Comparison of ENCODE assay signal across 15 cellular contexts in genomic region chr11:116725434-116726221, GRCh38. TPM values are rescaled to one million over a fixed set of nuclear protein-coding genes. Genes with fewer than 3 reads are reported as not detected.
DNase-seq lines count a peak whose midpoint lies in the region; ATAC-seq and TF ChIP-seq lines count a peak whose summit lies in the region.
"Had no signal": no experiment of that assay in that cellular context is flagged by ENCODE, and none has a peak within 500 bp of the region (broad histone marks: within the 10 kb centered on the region; RNA-seq: fewer than 3 reads in every experiment).

No MANE protein-coding gene starts in this region.

- intact Hi-C loops in body of pancreas (cut with DNase I): no loop called here

- peak; percentile 63 for ATAC-seq in GM23338
- no peak for ATAC-seq in body of pancreas
- ATAC-seq: GM12878, left colon had no signal

- peaks cover 1% of the 10 kb centered on the region for H3K27me3 Mint-ChIP-seq in GM23338 (ENCODE audit: insufficient read depth, low read depth, poor library complexity)
- H3K27me3 Mint-ChIP-seq: brain had no signal

- H3K27ac Mint-ChIP-seq in GM23338: no peak overlapping the region

- TF ChIP-seq POLR2A in body of pancreas (IDR thresholded peaks at IDR 0.05): no peak

- no peaks in the 10 kb centered on the region for H3K9me2 ChIP-seq in GM23338 (ENCODE audit: insufficient read depth)

- H3K36me3 Mint-ChIP-seq in GM23338 (ENCODE audit: low read depth): no peaks in the 10 kb centered on the region
- H3K36me3 Mint-ChIP-seq: brain had no signal

- H3K9me3 ChIP-seq in body of pancreas (no peaks in the 10 kb centered on the region), skeletal muscle satellite cell (replicated peaks; ENCODE audit: low read length) (no peaks in the 10 kb centered on the region)
- H3K9me3 ChIP-seq: esophagus muscularis mucosa, HAP-1, upper lobe of left lung had no signal

- no peak overlapping the region for H3K4me3 Mint-ChIP-seq in GM23338
- H3K4me3 Mint-ChIP-seq: brain had no signal

- H4K20me1 ChIP-seq in GM23338 (replicated peaks; ENCODE audit: insufficient read depth): no peaks in the 10 kb centered on the region

- no peaks in the 10 kb centered on the region; the same call in 2 of the 3 replicates for H3K9me3 Mint-ChIP-seq in GM23338
- H3K9me3 Mint-ChIP-seq: brain had no signal

- no peak overlapping the region for H3K27ac ChIP-seq in GM23338 (ENCODE audit: low read depth)
- H3K27ac ChIP-seq in body of pancreas: no peak overlapping the region
- peak overlapping the region; percentile 64 for H3K27ac ChIP-seq in layer of hippocampus (ENCODE audit: low read depth, low read length)
- H3K27ac ChIP-seq: esophagus muscularis mucosa, upper lobe of left lung had no signal

- H3K27me3 ChIP-seq in GM23338 (ENCODE audit: insufficient read depth) (no peaks in the 10 kb centered on the region), body of pancreas (no peaks in the 10 kb centered on the region), layer of hippocampus (ENCODE audit: control insufficient read depth, insufficient read depth, low read length) (no peaks in the 10 kb centered on the region), skeletal muscle satellite cell (ENCODE audit: control insufficient read depth, insufficient read depth, low read length) (peaks cover 23% of the 10 kb centered on the region)
- H3K27me3 ChIP-seq: upper lobe of left lung had no signal

- 0 out of 2 replicates have a peak, but pooled peaks cover 2% of the 10 kb centered on the region for H3F3A ChIP-seq in GM23338 (replicated peaks; ENCODE audit: low read depth)

- peaks cover 13% of the 10 kb centered on the region for H3K4me1 Mint-ChIP-seq in GM23338

- TF ChIP-seq CTCF in GM23338 (conservative IDR thresholded peaks at IDR 0.05; ENCODE audit: low read depth in 2 of 2) (no peak), body of pancreas (IDR thresholded peaks at IDR 0.05) (no peak)

- peak overlapping the region; percentile 31 for H3K9ac ChIP-seq in skeletal muscle satellite cell (ENCODE audit: low read depth, low read length)

- WGBS in body of pancreas, 2 donors: 55 to 57% methylated on average over 12 to 19 of the region's 19 CpGs

- H3K36me3 ChIP-seq in GM23338 (ENCODE audit: insufficient read depth) (no peaks in the 10 kb centered on the region), body of pancreas (replicated peaks in 1 of 2; ENCODE audit: insufficient read depth in 1 of 2, low read depth in 2 of 2) (no peaks in the 10 kb centered on the region), skeletal muscle satellite cell (ENCODE audit: insufficient read depth, low read length) (no peaks in the 10 kb centered on the region)
- H3K36me3 ChIP-seq: esophagus muscularis mucosa, HAP-1, upper lobe of left lung had no signal

- no peak overlapping the region for H2AFZ ChIP-seq in GM23338

- peaks cover 9% of the 10 kb centered on the region for H3K4me1 ChIP-seq in GM23338 (ENCODE audit: insufficient read depth)
- H3K4me1 ChIP-seq in body of pancreas: no peaks in the 10 kb centered on the region
- peaks cover 13% of the 10 kb centered on the region for H3K4me1 ChIP-seq in skeletal muscle satellite cell (ENCODE audit: control insufficient read depth, insufficient read depth, low read length)
- H3K4me1 ChIP-seq: HAP-1, upper lobe of left lung had no signal

- H3K4me3 ChIP-seq in GM23338: no peak overlapping the region
- no peak overlapping the region for H3K4me3 ChIP-seq in body of pancreas
- H3K4me3 ChIP-seq in skeletal muscle satellite cell (ENCODE audit: low read length): no peak overlapping the region
- H3K4me3 ChIP-seq: esophagus muscularis mucosa, GM12878, HAP-1, upper lobe of left lung had no signal

- no peak overlapping the region for H3K4me2 ChIP-seq in GM23338
- H3K4me2 ChIP-seq in skeletal muscle satellite cell (ENCODE audit: low read length): peak overlapping the region; percentile 42

- H3K79me2 ChIP-seq in GM23338 (replicated peaks; ENCODE audit: insufficient read depth): no peaks in the 10 kb centered on the region

- DNase-seq in GM23338 (ENCODE audit: low spot score) (peak; percentile 32), body of pancreas (peak in 3 of 4 donors; percentile 19 to 25 (median 20)), NCI-H524 treated with DMSO at 0.1 percent for 48 hours (lab: John Stamatoyannopoulos, UW) (no peak), NCI-H446 (lab: John Stamatoyannopoulos, UW) (no peak), mesenteric fat pad (ENCODE audit: low spot score) (no peak)
- no peak for DNase-seq in activated CD8-positive, alpha-beta memory T cell treated with anti-CD3 and anti-CD28 coated beads, Interleukin-2, amount 50 U/mL, for 48 hours
- DNase-seq: left colon, NCI-H2081, upper lobe of left lung had no signal

TF ChIP-seq in GM23338, 12 proteins besides CTCF, POLR2A, EP300 and RAD21 (continues in another document):
- TF ChIP-seq STAT1 (IDR thresholded peaks at IDR 0.05; ENCODE audit: unreplicated experiment) (no peak), ZNF331 (CRISPR knock-in tag; IDR thresholded peaks at IDR 0.05; ENCODE audit: low read depth) (no peak), EZH2phosphoT487 (IDR thresholded peaks at IDR 0.05; ENCODE audit: unreplicated experiment) (no peak), ZNF462 (CRISPR knock-in tag; IDR thresholded peaks at IDR 0.05) (no peak), JUNB (IDR thresholded peaks at IDR 0.05; ENCODE audit: unreplicated experiment) (no peak), EZH2 (IDR thresholded peaks at IDR 0.05; ENCODE audit: low read depth, unreplicated experiment) (no peak)
- TF ChIP-seq, protein P1, sequence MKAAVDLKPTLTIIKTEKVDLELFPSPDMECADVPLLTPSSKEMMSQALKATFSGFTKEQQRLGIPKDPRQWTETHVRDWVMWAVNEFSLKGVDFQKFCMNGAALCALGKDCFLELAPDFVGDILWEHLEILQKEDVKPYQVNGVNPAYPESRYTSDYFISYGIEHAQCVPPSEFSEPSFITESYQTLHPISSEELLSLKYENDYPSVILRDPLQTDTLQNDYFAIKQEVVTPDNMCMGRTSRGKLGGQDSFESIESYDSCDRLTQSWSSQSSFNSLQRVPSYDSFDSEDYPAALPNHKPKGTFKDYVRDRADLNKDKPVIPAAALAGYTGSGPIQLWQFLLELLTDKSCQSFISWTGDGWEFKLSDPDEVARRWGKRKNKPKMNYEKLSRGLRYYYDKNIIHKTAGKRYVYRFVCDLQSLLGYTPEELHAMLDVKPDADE (IDR thresholded peaks at IDR 0.05): no peak

RNA-seq across cellular contexts. Expression of gene BUD13, which starts 47.2 kb away (rescaled TPM):
- total RNA-seq in GM23338 (2014; rRNA removed; shearing (Covaris generic)): 17.6 and 24.8 TPM in 2 replicates
- 13.4 and 17.0 TPM in 2 replicates for polyA plus RNA-seq in GM23338 (2016; fragmentation: Nextera tagmentation; extraction: Ambion mirVana)
- 10 to 100 TPM in 1 of 2 donors, 1 to 10 TPM in 1; 8.9 to 15.8 TPM for total RNA-seq in body of pancreas
- 9.9 and 11.8 TPM in 2 replicates for total RNA-seq in skeletal muscle satellite cell (2012; rRNA removed)
- total RNA-seq in mesenteric fat pad: 13.4 TPM

Comparison
In these comparisons a context has a peak if more than half of its experiments do, and no peak if none do; other contexts are left out.
1. DNase-seq: peak in GM23338 (single experiment) and body of pancreas (3 of 4); none in NCI-H524 treated with DMSO at 0.1 percent for 48 hours (single experiment), NCI-H446 (0 of 2), activated CD8-positive, alpha-beta memory T cell treated with anti-CD3 and anti-CD28 coated beads, Interleukin-2, amount 50 U/mL, for 48 hours (single experiment) and mesenteric fat pad (single experiment).